Comparison of ENCODE assay signal across 8 cellular contexts in genomic region chr21:38956791-38957571, GRCh38.
A peak's percentile ranks its signal among the peaks of the same experiment; 100 is the strongest.
DNase-seq lines count a peak whose midpoint lies in the region; ATAC-seq and TF ChIP-seq lines count a peak whose summit lies in the region.
"Had no signal": no experiment of that assay in that cellular context is flagged by ENCODE, and none has a peak within 500 bp of the region (broad histone marks: within the 10 kb centered on the region; RNA-seq: fewer than 3 reads in every experiment).

No MANE protein-coding gene starts in this region.

- H3K4me3 Mint-ChIP-seq in stimulated activated naive B cell treated with anti-CD40 and anti-IgM and Interleukin-4, amounts not matched to agents 10 μg/mL and 1 μg/mL and 100 μg/mL, for 72 hours = no peak overlapping the region

- no peaks in the 10 kb centered on the region for H3K36me3 ChIP-seq in heart right ventricle

- peaks cover 0 to 4% of the 10 kb centered on the region in 2 donors for H3K36me3 Mint-ChIP-seq in stimulated activated naive B cell treated with anti-CD40 and anti-IgM and Interleukin-4, amounts not matched to agents 10 μg/mL and 1 μg/mL and 100 μg/mL, for 72 hours

- no peaks in the 10 kb centered on the region for H3K27me3 ChIP-seq in heart right ventricle

- DNase-seq in NCI-H1105 treated with DMSO at 0.1 percent for 48 hours (lab: John Stamatoyannopoulos, UW) = peak; percentile 100
- peak; percentile 86 for DNase-seq in OCI-M1 (lab: John Stamatoyannopoulos, UW)
- DNase-seq in heart right ventricle = no peak
- no peak for DNase-seq in stimulated activated naive B cell treated with anti-CD40 and anti-IgM and Interleukin-4, amounts not matched to agents 10 μg/mL and 1 μg/mL and 100 μg/mL, for 72 hours
- DNase-seq in HK-2 (ENCODE audit: unreplicated experiment) = no peak
- no peak for DNase-seq in T-helper 9 cell
- DNase-seq: activated CD4-positive, alpha-beta T cell treated with anti-CD3 and anti-CD28 coated beads for 1 hour had no signal

- H3K4me3 ChIP-seq in heart right ventricle = no peak overlapping the region

- H3K4me1 ChIP-seq in heart right ventricle = peaks cover 0 to 51% (median 31%) of the 10 kb centered on the region in 9 donors

- TF ChIP-seq CTCF in heart right ventricle (IDR thresholded peaks at IDR 0.05) = no peak

- peaks cover 9 to 10% of the 10 kb centered on the region in 2 donors for H3K27me3 Mint-ChIP-seq in stimulated activated naive B cell treated with anti-CD40 and anti-IgM and Interleukin-4, amounts not matched to agents 10 μg/mL and 1 μg/mL and 100 μg/mL, for 72 hours

- intact Hi-C loops in heart right ventricle (cut with DNase I) = no loop called here

- WGBS in heart right ventricle, 2 donors = 54 to 65% methylated on average over 12 of the region's 12 CpGs

- H3K9me3 Mint-ChIP-seq in stimulated activated naive B cell treated with anti-CD40 and anti-IgM and Interleukin-4, amounts not matched to agents 10 μg/mL and 1 μg/mL and 100 μg/mL, for 72 hours = peaks cover 2 to 3% of the 10 kb centered on the region in 2 donors

- H3K27ac Mint-ChIP-seq in stimulated activated naive B cell treated with anti-CD40 and anti-IgM and Interleukin-4, amounts not matched to agents 10 μg/mL and 1 μg/mL and 100 μg/mL, for 72 hours = peak overlapping the region; percentile 56

- H3K27ac ChIP-seq in heart right ventricle = peak overlapping the region in 2 of 10 donors; percentile 1 to 4

- H3K9me3 ChIP-seq in heart right ventricle = peaks cover 0 to 5% (median 0%) of the 10 kb centered on the region in 11 donors

- ATAC-seq in heart right ventricle (peak in 6 of 8 donors; percentile 14 to 58 (median 35)), GM19328 (IDR thresholded peaks at IDR 0.05; ENCODE audit: unreplicated experiment) (no peak)
- ATAC-seq in stimulated activated naive B cell treated with anti-CD40 and anti-IgM and Interleukin-4, amounts not matched to agents 10 μg/mL and 1 μg/mL and 100 μg/mL, for 72 hours (replicated peaks) = peak; percentile 46 to 48

- peaks cover 12 to 33% of the 10 kb centered on the region in 2 donors for H3K4me1 Mint-ChIP-seq in stimulated activated naive B cell treated with anti-CD40 and anti-IgM and Interleukin-4, amounts not matched to agents 10 μg/mL and 1 μg/mL and 100 μg/mL, for 72 hours

Comparison
In these comparisons a context has a peak if more than half of its experiments do, and no peak if none do; other contexts are left out.
1. DNase-seq: peak in NCI-H1105 treated with DMSO at 0.1 percent for 48 hours (single experiment) and OCI-M1 (single experiment); none in heart right ventricle (0 of 2), stimulated activated naive B cell treated with anti-CD40 and anti-IgM and Interleukin-4, amounts not matched to agents 10 μg/mL and 1 μg/mL and 100 μg/mL, for 72 hours (single experiment), HK-2 (single experiment) and T-helper 9 cell (single experiment).